1 cellular context compared by ENCODE assay signal in the genomic region with DNA sequence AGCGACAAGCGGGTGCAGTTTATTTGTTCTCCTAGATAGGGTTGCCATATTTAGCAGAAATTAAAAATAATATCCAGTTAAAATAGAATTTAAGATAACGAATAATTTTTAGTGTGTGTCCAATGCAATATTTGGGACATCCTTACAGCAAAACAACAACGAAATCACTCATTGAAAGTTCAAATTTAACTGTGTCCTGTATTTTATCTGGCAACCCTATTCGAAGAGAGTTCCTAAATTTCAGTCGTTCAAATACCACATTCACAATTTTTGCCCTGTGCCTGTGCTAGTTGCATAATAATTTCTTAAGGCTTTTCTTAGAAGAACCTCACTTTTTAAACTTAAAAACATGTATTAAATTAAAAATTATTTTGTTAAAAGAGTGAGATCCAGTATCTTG.
TF ChIP-seq lines count a peak whose summit lies in the region.

No MANE protein-coding gene starts in this region.

TF ChIP-seq in GM12878, 131 proteins besides CTCF, POLR2A, EP300 and RAD21:
- TF ChIP-seq ESRRA (IDR thresholded peaks at IDR 0.05; ENCODE audit: low read length) (no peak), ATF3 (IDR thresholded peaks at IDR 0.05; ENCODE audit: borderline replicate concordance, extremely low read depth, low read depth, low read length) (no peak), ZNF24 (IDR thresholded peaks at IDR 0.05) (no peak), BMI1 (IDR thresholded peaks at IDR 0.05; ENCODE audit: borderline replicate concordance) (no peak), KAT2A (conservative IDR thresholded peaks at IDR 0.05; ENCODE audit: control insufficient read depth, low read depth, low read length) (no peak), SREBF2 (IDR thresholded peaks at IDR 0.05; ENCODE audit: low read length) (no peak)
